Comparison of ENCODE assay signal across 26 cellular contexts in genomic region chr2:44880125-44880483, GRCh38.
"Had no signal": no experiment of that assay in that cellular context is flagged by ENCODE, and none has a peak within 500 bp of the region (broad histone marks: within the 10 kb centered on the region; RNA-seq: fewer than 3 reads in every experiment).

No MANE protein-coding gene starts in this region.

- H3K9me3 ChIP-seq: adrenal gland, SJSA1 had no signal

- H3K4me1 ChIP-seq: adrenal gland, SJSA1 had no signal

- FAIRE-seq: colon, RCC 7860 had no signal

- H3K4me3 ChIP-seq: adrenal gland, SJSA1 had no signal

- H3K27ac ChIP-seq: adrenal gland, SJSA1 had no signal

- DNase-seq: activated CD4-positive, alpha-beta memory T cell treated with anti-CD3 and anti-CD28 coated beads, Interleukin-2, amount 10 ng/mL, durations not matched to agents 7 days and 5 days; activated CD4-positive, alpha-beta T cell treated with anti-CD3 and anti-CD28 coated beads for 36 hours; activated CD4-positive, alpha-beta T cell treated with anti-CD3 and anti-CD28 coated beads, Interleukin-2, amount 50 U/mL, for 1 hour; activated naive CD4-positive, alpha-beta T cell treated with anti-CD3 and anti-CD28 coated beads, Interleukin-2, amount 50 U/mL, for 16 hours; activated naive CD8-positive, alpha-beta T cell treated with anti-CD3 and anti-CD28 coated beads, Interleukin-2, amount 10 ng/mL, durations not matched to agents 7 days and 5 days; activated T-cell treated with anti-CD3 and anti-CD28 coated beads for 4 hours; activated T-cell treated with anti-CD3 and anti-CD28 coated beads, Interleukin-2, amount 50 U/mL, for 48 hours; adrenal gland; anterior cingulate cortex; cerebellar nuclear complex; KBM-7; MV-4-11; NCI-H1092 treated with DMSO at 0.1 percent for 48 hours; NCI-H1694; NCI-H2029 treated with DMSO at 0.1 percent for 48 hours; NCI-H345; NCI-H510A; NCI-H526 treated with DMSO at 0.1 percent for 48 hours; PC-3; SHP77; T-helper 17 cell; T-helper 9 cell had no signal

- H3K27me3 ChIP-seq: SJSA1 had no signal

- ATAC-seq: activated CD4-positive, alpha-beta T cell treated with anti-CD3 and anti-CD28 coated beads for 36 hours; activated T-helper 17 cell treated with anti-CD3 and anti-CD28 coated beads, Interleukin-2, amount 50 U/mL, for 72 hours; PC-3; T-helper 17 cell had no signal

- H3K36me3 ChIP-seq: adrenal gland, SJSA1 had no signal
